Comparison of ENCODE assay signal across 29 cellular contexts in genomic region chr6:163648868-163649267, GRCh38.
"Had no signal": no experiment of that assay in that cellular context is flagged by ENCODE, and none has a peak within 500 bp of the region (broad histone marks: within the 10 kb centered on the region; RNA-seq: fewer than 3 reads in every experiment).

No MANE protein-coding gene starts in this region.

- H3K27ac Mint-ChIP-seq: immature natural killer cell; mesothelial cell of epicardium; nephron; stimulated activated naive B cell treated with anti-CD40 and anti-IgM and Interleukin-4, amounts not matched to agents 10 μg/mL and 1 μg/mL and 100 μg/mL, for 72 hours; stimulated activated naive CD8-positive, alpha-beta T cell treated with anti-CD3 and anti-CD28 coated beads, Interleukin-15, Interleukin-2, amounts not matched to agents 100 ng/mL and 50 ng/mL, for 24 hours had no signal

- FAIRE-seq: endothelial cell of umbilical vein, small intestine, urothelium cell line had no signal

- H3K36me3 Mint-ChIP-seq: immature natural killer cell; mesothelial cell of epicardium; naive B cell; stimulated activated naive B cell treated with anti-CD40 and anti-IgM and Interleukin-4, amounts not matched to agents 10 μg/mL and 1 μg/mL and 100 μg/mL, for 72 hours had no signal

- H3K9me3 Mint-ChIP-seq: immature natural killer cell; mesothelial cell of epicardium; nephron; stimulated activated naive CD8-positive, alpha-beta T cell treated with anti-CD3 and anti-CD28 coated beads, Interleukin-15, Interleukin-2, amounts not matched to agents 100 ng/mL and 50 ng/mL, for 24 hours had no signal

- H3K4me3 ChIP-seq: coronary artery, esophagus muscularis mucosa, gastroesophageal sphincter, mucosa of descending colon, ovary, psoas muscle, right lobe of liver, thoracic aorta, tibial nerve, upper lobe of left lung had no signal

- H3K4me1 ChIP-seq: foreskin keratinocyte, gastroesophageal sphincter, psoas muscle, upper lobe of left lung had no signal

- H3K27me3 ChIP-seq: esophagus muscularis mucosa, foreskin keratinocyte, gastroesophageal sphincter, ovary, right lobe of liver, tibial nerve, upper lobe of left lung had no signal

- H3K36me3 ChIP-seq: esophagus muscularis mucosa, gastroesophageal sphincter, ovary, right lobe of liver, thoracic aorta, tibial nerve, upper lobe of left lung had no signal

- H3K4me1 Mint-ChIP-seq: immature natural killer cell had no signal

- H3K9me3 ChIP-seq: esophagus muscularis mucosa, gastroesophageal sphincter, mucosa of descending colon, ovary, psoas muscle, right lobe of liver, thoracic aorta, tibial nerve, upper lobe of left lung had no signal

- DNase-seq: dermis blood vessel endothelial cell; effector memory CD4-positive, alpha-beta T cell; foreskin keratinocyte; hypothalamus; immature natural killer cell; islet precursor cell; kidney glomerular epithelial cell; mesenchymal stem cell; mucosa of descending colon; naive B cell; occipital lobe; ovary; psoas muscle; right lobe of liver; small intestine; stimulated activated CD4-positive, alpha-beta T cell treated with anti-CD3 and anti-CD28 coated beads, Interleukin-15, amount 100 ng/mL, for 24 hours; stimulated activated CD4-positive, alpha-beta T cell treated with anti-CD3 and anti-CD28 coated beads, Interleukin-2, amount 100 ng/mL, for 48 hours; stimulated activated naive B cell treated with anti-CD40 and anti-IgM and Interleukin-4, amounts not matched to agents 10 μg/mL and 1 μg/mL and 100 μg/mL, for 72 hours; upper lobe of left lung had no signal

- ATAC-seq: foreskin keratinocyte; gastroesophageal sphincter; mucosa of descending colon; right lobe of liver; stimulated activated naive B cell treated with anti-CD40 and anti-IgM and Interleukin-4, amounts not matched to agents 10 μg/mL and 1 μg/mL and 100 μg/mL, for 72 hours had no signal

- H3K27ac ChIP-seq: coronary artery, esophagus muscularis mucosa, foreskin keratinocyte, gastroesophageal sphincter, ovary, psoas muscle, right lobe of liver, thoracic aorta, tibial nerve, upper lobe of left lung had no signal

- H3K4me3 Mint-ChIP-seq: immature natural killer cell; mesothelial cell of epicardium; nephron; stimulated activated naive B cell treated with anti-CD40 and anti-IgM and Interleukin-4, amounts not matched to agents 10 μg/mL and 1 μg/mL and 100 μg/mL, for 72 hours; stimulated activated naive CD8-positive, alpha-beta T cell treated with anti-CD3 and anti-CD28 coated beads, Interleukin-15, Interleukin-2, amounts not matched to agents 100 ng/mL and 50 ng/mL, for 24 hours had no signal
